ENCODE assay signal across 11 cellular contexts in the genomic region with DNA sequence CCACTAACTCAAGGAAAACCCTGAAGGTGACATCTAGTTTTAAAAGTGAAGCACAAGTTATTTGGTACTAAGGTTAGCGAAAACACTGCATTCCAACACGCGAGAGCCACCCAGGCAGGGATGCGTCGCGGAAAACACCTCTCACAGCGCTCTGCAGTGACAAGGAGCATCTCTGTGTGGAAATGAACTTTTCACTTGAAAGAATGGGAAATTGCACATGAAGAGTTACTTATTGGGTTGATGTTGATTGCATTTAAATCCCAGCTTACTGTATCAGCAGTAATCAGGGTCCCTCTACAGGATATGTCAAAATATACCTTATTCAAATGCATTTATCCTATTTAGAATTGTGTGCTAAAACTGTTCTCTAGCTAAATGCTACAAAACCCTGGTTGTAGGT.
A peak's percentile ranks its signal among the peaks of the same experiment; 100 is the strongest.
DNase-seq lines count a peak whose midpoint lies in the region; ATAC-seq, FAIRE-seq and TF ChIP-seq lines count a peak whose summit lies in the region.
"Had no signal": no experiment of that assay in that cellular context is flagged by ENCODE, and none has a peak within 500 bp of the region (broad histone marks: within the 10 kb centered on the region; RNA-seq: fewer than 3 reads in every experiment).

No MANE protein-coding gene starts in this region.

- no peak for TF ChIP-seq POLR2A in thyroid gland (IDR thresholded peaks at IDR 0.05)

- H3K36me3 ChIP-seq in iPS-18a (ENCODE audit: control insufficient read depth, low read depth, low read length), result no peaks in the 10 kb centered on the region
- no peaks in the 10 kb centered on the region for H3K36me3 ChIP-seq in thyroid gland

- FAIRE-seq in frontal cortex (lab: Jason Lieb, UNC), result no peak
- FAIRE-seq: A204.1 had no signal

- peak overlapping the region; percentile 80 for H3K27ac ChIP-seq in VCaP
- peak overlapping the region; percentile 3 for H3K27ac ChIP-seq in iPS-18a (ENCODE audit: low read length)
- H3K27ac ChIP-seq in thyroid gland, result peak overlapping the region in 1 of 3 donors; percentile 89

- H3K9me3 ChIP-seq in iPS-18a (ENCODE audit: control insufficient read depth, low read depth, low read length), result no peaks in the 10 kb centered on the region
- H3K9me3 ChIP-seq in thyroid gland, result no peaks in the 10 kb centered on the region

- TF ChIP-seq CTCF in VCaP (conservative IDR thresholded peaks at IDR 0.05) (peak; percentile 52), thyroid gland (IDR thresholded peaks at IDR 0.05) (no peak)

- H3K4me1 ChIP-seq in iPS-18a (ENCODE audit: control insufficient read depth, low read depth, low read length) (peaks cover 44% of the 10 kb centered on the region), thyroid gland (peaks cover 18 to 24% of the 10 kb centered on the region in 2 donors)

- ATAC-seq in GM21526 (IDR thresholded peaks at IDR 0.05; ENCODE audit: low FRiP score, unreplicated experiment), result no peak

- peak; percentile 23 for DNase-seq in NCI-H1105 treated with DMSO at 0.1 percent for 48 hours (lab: John Stamatoyannopoulos, UW)
- no peak for DNase-seq in NCI-H1105 (lab: John Stamatoyannopoulos, UW)
- peak; percentile 9 to 17 for DNase-seq in thyroid gland
- DNase-seq in frontal cortex (ENCODE audit: low spot score in 2 of 2), result no peak
- no peak for DNase-seq in activated naive CD4-positive, alpha-beta T cell treated with anti-CD3 and anti-CD28 coated beads, Interleukin-2, amount 50 U/mL, for 16 hours
- DNase-seq: activated T-cell treated with anti-CD3 and anti-CD28 coated beads for 4 hours; NK-92 treated with Interleukin-12 subunit alpha and Interleukin-12 subunit beta, amount 100 ng/mL, for 24 hours had no signal

- H3K4me3 ChIP-seq in iPS-18a (ENCODE audit: low read length) (peak overlapping the region; percentile 91), thyroid gland (replicated peaks in 1 of 3) (peak overlapping the region in 1 of 3 donors; percentile 49)

- 52 to 59% methylated on average over 7 of the region's 7 CpGs for WGBS in thyroid gland, 2 donors

- peak overlapping the region; percentile 53 for H3K9ac ChIP-seq in iPS-18a (ENCODE audit: low read length)

- intact Hi-C loops in thyroid gland (cut with DNase I), result no loop called here

- no peaks in the 10 kb centered on the region for H3K27me3 ChIP-seq in iPS-18a (ENCODE audit: control insufficient read depth, insufficient read depth, low read length)
- H3K27me3 ChIP-seq in thyroid gland, result no peaks in the 10 kb centered on the region

Comparison
In these comparisons a context has a peak if more than half of its experiments do, and no peak if none do; other contexts are left out.
1. DNase-seq: peak in NCI-H1105 treated with DMSO at 0.1 percent for 48 hours (single experiment) and thyroid gland (2 of 2); none in NCI-H1105 (single experiment), frontal cortex (0 of 2) and activated naive CD4-positive, alpha-beta T cell treated with anti-CD3 and anti-CD28 coated beads, Interleukin-2, amount 50 U/mL, for 16 hours (single experiment).